1 cellular context compared by ENCODE assay signal in genomic region chrX:71096702-71097032, GRCh38.
TF ChIP-seq lines count a peak whose summit lies in the region.

No MANE protein-coding gene starts in this region.

TF ChIP-seq in GM23338, 12 proteins besides CTCF, POLR2A, EP300 and RAD21 (continued from another document):
- TF ChIP-seq ZNF462 (CRISPR knock-in tag; IDR thresholded peaks at IDR 0.05) (no peak), NANOG (IDR thresholded peaks at IDR 0.05; ENCODE audit: borderline replicate concordance) (no peak), ZNF114 (CRISPR knock-in tag; IDR thresholded peaks at IDR 0.05) (no peak)
